ENCODE assay signal across 9 cellular contexts in the genomic region with DNA sequence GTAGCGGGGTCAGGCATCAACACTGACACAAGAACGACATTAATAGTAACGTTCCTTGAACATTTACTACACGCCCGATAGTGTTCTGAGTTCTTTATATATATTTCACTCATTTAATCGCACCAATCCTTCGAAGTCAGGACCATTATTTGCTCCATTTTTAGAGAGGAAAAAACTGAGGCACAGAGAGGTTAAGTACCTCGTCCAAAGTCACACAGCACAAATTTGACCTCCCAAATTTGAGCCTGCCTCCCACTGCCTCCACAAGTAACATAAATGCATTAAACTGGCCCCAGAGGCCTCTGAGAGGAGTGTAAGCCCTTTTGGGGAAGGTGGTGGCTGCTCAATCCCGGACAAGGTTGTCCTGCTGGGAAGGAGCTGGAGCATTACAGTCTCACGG. TPM values are rescaled to one million over a fixed set of nuclear protein-coding genes. Genes with fewer than 3 reads are reported as not detected.
DNase-seq lines count a peak whose midpoint lies in the region; ATAC-seq and TF ChIP-seq lines count a peak whose summit lies in the region.
"Had no signal": no experiment of that assay in that cellular context is flagged by ENCODE, and none has a peak within 500 bp of the region (broad histone marks: within the 10 kb centered on the region; RNA-seq: fewer than 3 reads in every experiment).

No MANE protein-coding gene starts in this region.

- H3K36me3 Mint-ChIP-seq in brain (no peaks in the 10 kb centered on the region), mesothelial cell of epicardium (no peaks in the 10 kb centered on the region)

- peaks cover 40% of the 10 kb centered on the region for H3K4me1 Mint-ChIP-seq in brain
- peaks cover 25% of the 10 kb centered on the region for H3K4me1 Mint-ChIP-seq in mesothelial cell of epicardium

- intact Hi-C loops in left ventricle myocardium inferior (cut with micrococcal nuclease) = no loop called here
- intact Hi-C loops in Right ventricle myocardium superior (cut with DNase I) = no loop called here
- intact Hi-C loops in upper lobe of right lung (cut with DNase I) = no loop called here

- H3K27ac ChIP-seq in left ventricle myocardium inferior (replicated peaks) = no peak overlapping the region
- no peak overlapping the region for H3K27ac ChIP-seq in upper lobe of right lung

- H3K27me3 ChIP-seq in left ventricle myocardium inferior (ENCODE audit: low read depth) = peaks cover 2% of the 10 kb centered on the region
- no peaks in the 10 kb centered on the region for H3K27me3 ChIP-seq in upper lobe of right lung

- peak overlapping the region; percentile 52 to 79 (median 77) for H3K4me3 Mint-ChIP-seq in brain
- H3K4me3 Mint-ChIP-seq in mesothelial cell of epicardium = peak overlapping the region; percentile 77

- peaks cover 0 to 4% (median 0%) of the 10 kb centered on the region in 5 experiments for H3K9me3 Mint-ChIP-seq in brain
- no peaks in the 10 kb centered on the region for H3K9me3 Mint-ChIP-seq in mesothelial cell of epicardium
- H3K9me3 Mint-ChIP-seq: activated B cell treated with CpG ODN at 0.5 μM for 24 hours had no signal

- no peak for ATAC-seq in Right ventricle myocardium superior (ENCODE audit: poor library complexity)
- no peak for ATAC-seq in upper lobe of right lung

- TF ChIP-seq CTCF in left ventricle myocardium inferior (IDR thresholded peaks at IDR 0.05; ENCODE audit: borderline replicate concordance) = no peak
- no peak for TF ChIP-seq CTCF in brain (conservative IDR thresholded peaks at IDR 0.05)
- no peak for TF ChIP-seq CTCF in mesothelial cell of epicardium (IDR thresholded peaks at IDR 0.05; ENCODE audit: unreplicated experiment)
- no peak for TF ChIP-seq CTCF in upper lobe of right lung (IDR thresholded peaks at IDR 0.05)

- no peak overlapping the region for H3K27ac Mint-ChIP-seq in brain
- no peak overlapping the region for H3K27ac Mint-ChIP-seq in mesothelial cell of epicardium

- H3K9me3 ChIP-seq in left ventricle myocardium inferior (replicated peaks) (no peaks in the 10 kb centered on the region), upper lobe of right lung (no peaks in the 10 kb centered on the region)

- H3K4me1 ChIP-seq in left ventricle myocardium inferior (peaks cover 51% of the 10 kb centered on the region), upper lobe of right lung (peaks cover 33% of the 10 kb centered on the region)

- peak overlapping the region; percentile 63 for H3K4me3 ChIP-seq in left ventricle myocardium inferior
- peak overlapping the region; percentile 51 for H3K4me3 ChIP-seq in upper lobe of right lung

- DNase-seq in left ventricle myocardium inferior (no peak), Right ventricle myocardium superior (no peak), mesothelial cell of epicardium (ENCODE audit: low spot score in 2 of 2, unreplicated experiment in 2 of 2) (no peak), upper lobe of right lung (no peak), RKO (ENCODE audit: low spot score) (no peak), DMS79 (lab: John Stamatoyannopoulos, UW) (no peak)
- no peak for DNase-seq in activated CD8-positive, alpha-beta memory T cell treated with anti-CD3 and anti-CD28 coated beads, Interleukin-2, amount 50 U/mL, for 48 hours

- H3K27me3 Mint-ChIP-seq in brain = peaks cover 24% of the 10 kb centered on the region
- H3K27me3 Mint-ChIP-seq in mesothelial cell of epicardium (ENCODE audit: low read depth) = peaks cover 4% of the 10 kb centered on the region
- H3K27me3 Mint-ChIP-seq: activated B cell treated with CpG ODN at 0.5 μM for 24 hours had no signal

- H3K36me3 ChIP-seq in left ventricle myocardium inferior = no peaks in the 10 kb centered on the region
- H3K36me3 ChIP-seq in upper lobe of right lung = no peaks in the 10 kb centered on the region

RNA-seq across cellular contexts. Expression of a gene that starts 5.8 kb away (rescaled TPM):
- total RNA-seq in left ventricle myocardium inferior (4.6 TPM), Right ventricle myocardium superior (2.4 TPM), mesothelial cell of epicardium (13.5 to 16.1 TPM (median 14.1 TPM) in 3 replicates), upper lobe of right lung (17.5 TPM)
- 10.7 TPM for polyA plus RNA-seq in brain (ENCODE audit: insufficient read depth, low read depth, low replicate concordance)

RNA-seq across cellular contexts. Expression of a gene that starts 12.1 kb away (rescaled TPM):
- total RNA-seq in left ventricle myocardium inferior = 60.0 TPM
- 56.8 TPM for total RNA-seq in Right ventricle myocardium superior
- polyA plus RNA-seq in brain (ENCODE audit: insufficient read depth, low read depth, low replicate concordance) = 130 TPM
- 85.4 to 87.2 TPM (median 87.0 TPM) in 3 replicates for total RNA-seq in mesothelial cell of epicardium
- 117 TPM for total RNA-seq in upper lobe of right lung

RNA-seq across cellular contexts. Expression of a gene that starts 20.7 kb away (rescaled TPM):
- total RNA-seq in left ventricle myocardium inferior (not detected), Right ventricle myocardium superior (not detected), mesothelial cell of epicardium (not detected in 3 replicates), upper lobe of right lung (not detected)
- not detected for polyA plus RNA-seq in brain (ENCODE audit: insufficient read depth, low read depth, low replicate concordance)
- total RNA-seq: activated B cell treated with CpG ODN at 0.5 μM for 24 hours had no signal

RNA-seq across cellular contexts. Expression of a gene that starts 36.9 kb away (rescaled TPM):
- total RNA-seq in left ventricle myocardium inferior (not detected), Right ventricle myocardium superior (not detected), mesothelial cell of epicardium (not detected in 3 replicates), upper lobe of right lung (not detected)
- polyA plus RNA-seq in brain (ENCODE audit: insufficient read depth, low read depth, low replicate concordance) = not detected
- total RNA-seq: activated B cell treated with CpG ODN at 0.5 μM for 24 hours had no signal

RNA-seq across cellular contexts. Expression of a gene that starts 45.8 kb away (rescaled TPM):
- total RNA-seq in left ventricle myocardium inferior (not detected), Right ventricle myocardium superior (not detected), mesothelial cell of epicardium (2.1 to 2.7 TPM (median 2.3 TPM) in 3 replicates), upper lobe of right lung (0.69 TPM)
- 3.7 TPM for polyA plus RNA-seq in brain (ENCODE audit: insufficient read depth, low read depth, low replicate concordance)
